In the genomic region with DNA sequence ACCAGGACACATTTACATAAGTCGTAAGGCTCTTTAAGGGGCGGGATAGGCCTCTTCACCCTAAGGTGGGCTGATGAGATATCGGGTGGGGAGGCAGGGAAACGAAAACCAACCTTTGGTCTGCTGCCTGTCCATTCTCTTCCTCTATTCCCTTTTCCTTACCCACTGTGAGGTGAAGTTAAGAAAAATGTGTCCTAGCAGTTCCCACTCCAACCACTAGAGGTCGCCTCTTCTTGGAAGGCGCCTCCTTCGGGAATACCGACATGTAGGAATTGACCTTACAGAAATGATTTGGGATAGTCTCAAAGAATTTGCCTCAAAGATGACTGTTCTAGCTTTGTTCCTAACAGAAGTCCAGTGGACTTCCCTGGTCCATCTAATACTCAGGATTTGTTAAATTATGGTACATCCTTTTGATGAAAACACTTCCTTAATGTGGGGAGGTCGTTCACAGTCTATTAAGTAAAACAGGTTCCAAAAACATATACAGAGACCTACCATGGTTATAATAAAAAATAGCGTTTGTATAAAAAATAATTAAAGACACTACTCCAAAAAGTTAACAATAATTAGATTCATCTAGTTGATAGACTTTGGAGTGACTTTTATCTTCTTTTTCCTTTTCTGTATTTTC, we compare ENCODE assay signal across 9 cellular contexts. TPM values are rescaled to one million over a fixed set of nuclear protein-coding genes. Genes with fewer than 3 reads are reported as not detected.
A peak's percentile ranks its signal among the peaks of the same experiment; 100 is the strongest.
DNase-seq lines count a peak whose midpoint lies in the region; ATAC-seq, FAIRE-seq and TF ChIP-seq lines count a peak whose summit lies in the region.
"Had no signal": no experiment of that assay in that cellular context is flagged by ENCODE, and none has a peak within 500 bp of the region (broad histone marks: within the 10 kb centered on the region; RNA-seq: fewer than 3 reads in every experiment).

No MANE protein-coding gene starts in this region.

- H3K4me3 ChIP-seq in CD8-positive, alpha-beta T cell (ENCODE audit: low read depth, low read length), result no peak overlapping the region
- H3K4me3 ChIP-seq in bronchial epithelial cell (ENCODE audit: low read depth, low read length) (no peak overlapping the region), left lung (no peak overlapping the region), aorta (ENCODE audit: low read length in 2 of 2) (no peak overlapping the region)
- H3K4me3 ChIP-seq: skin epidermis had no signal

- H3K27ac ChIP-seq in CD8-positive, alpha-beta T cell (ENCODE audit: low read depth, low read length), result no peak overlapping the region
- H3K27ac ChIP-seq in left lung, result no peak overlapping the region
- H3K27ac ChIP-seq in aorta (ENCODE audit: low read depth in 1 of 2, low read length in 2 of 2), result no peak overlapping the region
- H3K27ac ChIP-seq: skin epidermis had no signal

- CTCF ChIA-PET in CD8-positive, alpha-beta T cell (lab: Charles Lee), result interaction anchor here (0.7 to 4.5 kb wide), 15 partner anchors 9 to 273 kb away, joined by 3 to 33 read pairs (median 4); no protein-coding TSS in a partner anchor

- H3K27me3 ChIP-seq in CD8-positive, alpha-beta T cell (ENCODE audit: insufficient read depth, low read length), result no peaks in the 10 kb centered on the region
- H3K27me3 ChIP-seq in bronchial epithelial cell (ENCODE audit: control insufficient read depth, insufficient read depth, low read length) (no peaks in the 10 kb centered on the region), left lung (no peaks in the 10 kb centered on the region), aorta (ENCODE audit: control insufficient read depth in 1 of 2, insufficient read depth in 2 of 2, low read length in 1 of 2) (no peaks in the 10 kb centered on the region)

- intact Hi-C loops in CD8-positive, alpha-beta T cell (cut with DNase I, micrococcal nuclease), result loop anchor here (5.0 kb wide), 2 partner anchors 58 to 1028 kb away; a partner anchor contains a TSS
- intact Hi-C loops in left lung (cut with DNase I) (no loop called here), aorta (cut with DNase I) (no loop called here)

- TF ChIP-seq POLR2A in GM12892 (IDR thresholded peaks at IDR 0.05; ENCODE audit: low read depth, low read length), result no peak

- no peaks in the 10 kb centered on the region for H3K36me3 ChIP-seq in CD8-positive, alpha-beta T cell (ENCODE audit: insufficient read depth, low read length)
- peaks cover 1% of the 10 kb centered on the region for H3K36me3 ChIP-seq in bronchial epithelial cell (ENCODE audit: control insufficient read depth, insufficient read depth, low read length)
- H3K36me3 ChIP-seq in left lung, result no peaks in the 10 kb centered on the region
- H3K36me3 ChIP-seq in aorta (ENCODE audit: control insufficient read depth in 1 of 2, insufficient read depth in 2 of 2, low read length in 1 of 2), result no peaks in the 10 kb centered on the region

- ATAC-seq in CD8-positive, alpha-beta T cell, result no peak
- ATAC-seq in left lung, result peak; percentile 45
- ATAC-seq in aorta (ENCODE audit: low FRiP score), result peak; percentile 45
- no peak for ATAC-seq in GM18868 (IDR thresholded peaks at IDR 0.05; ENCODE audit: unreplicated experiment)
- ATAC-seq in HG03095 (IDR thresholded peaks at IDR 0.05; ENCODE audit: unreplicated experiment), result no peak

- H3K9me3 Mint-ChIP-seq in CD8-positive, alpha-beta T cell, result no peaks in the 10 kb centered on the region

- H3K9me3 ChIP-seq in CD8-positive, alpha-beta T cell (ENCODE audit: low read length), result no peaks in the 10 kb centered on the region
- H3K9me3 ChIP-seq in left lung (no peaks in the 10 kb centered on the region), aorta (ENCODE audit: control insufficient read depth, low read length) (no peaks in the 10 kb centered on the region)

- no peak overlapping the region for H3K4me3 Mint-ChIP-seq in CD8-positive, alpha-beta T cell

- H3K4me1 Mint-ChIP-seq in CD8-positive, alpha-beta T cell (ENCODE audit: low read depth), result peaks cover 37% of the 10 kb centered on the region

- POLR2A ChIA-PET in CD8-positive, alpha-beta T cell (lab: Charles Lee), result interaction anchor here (0.5 to 1.5 kb wide), 2 partner anchors 29 to 32 kb away, joined by 3 to 5 read pairs; no protein-coding TSS in a partner anchor

- FAIRE-seq in GM12892 (lab: Jason Lieb, UNC) (peak; percentile 84), bronchial epithelial cell (lab: Jason Lieb, UNC) (no peak)

- H3K27me3 Mint-ChIP-seq in CD8-positive, alpha-beta T cell (ENCODE audit: low read depth), result no peaks in the 10 kb centered on the region

- no peak overlapping the region for H3K27ac Mint-ChIP-seq in CD8-positive, alpha-beta T cell

- peaks cover 44% of the 10 kb centered on the region for H3K4me1 ChIP-seq in CD8-positive, alpha-beta T cell (ENCODE audit: insufficient read depth, low read length)
- peaks cover 6 to 11% of the 10 kb centered on the region in 2 donors for H3K4me1 ChIP-seq in left lung
- no peaks in the 10 kb centered on the region for H3K4me1 ChIP-seq in aorta (ENCODE audit: control insufficient read depth in 1 of 2, insufficient read depth in 2 of 2, low read length in 2 of 2)

- DNase-seq in CD8-positive, alpha-beta T cell, result peak in 2 of 7 experiments; percentile 29 to 30
- no peak for DNase-seq in GM12892 (ENCODE audit: insufficient read length)
- peak; percentile 53 to 76 for DNase-seq in NCI-H446 (lab: John Stamatoyannopoulos, UW)
- peak; percentile 67 for DNase-seq in bronchial epithelial cell (ENCODE audit: low read depth)
- DNase-seq in left lung, result no peak
- DNase-seq in aorta, result no peak

- 21 to 23% methylated on average over 10 of the region's 10 CpGs for WGBS in aorta, 2 donors

- peaks cover 4% of the 10 kb centered on the region for H3K36me3 Mint-ChIP-seq in CD8-positive, alpha-beta T cell

- TF ChIP-seq CTCF in CD8-positive, alpha-beta T cell (IDR thresholded peaks at IDR 0.05), result peak; percentile 79
- TF ChIP-seq CTCF in bronchial epithelial cell (IDR thresholded peaks at IDR 0.05; ENCODE audit: insufficient read depth, low read length, severe bottlenecking) (peak; percentile 89), left lung (IDR thresholded peaks at IDR 0.05) (peak; percentile 86 to 99)

RNA-seq across cellular contexts. Expression of a gene that starts 14.1 kb away (rescaled TPM):
- 1 to 10 TPM; 3.5 to 4.1 TPM for total RNA-seq in CD8-positive, alpha-beta T cell
- polyA plus RNA-seq in GM12892 (2012; ENCODE audit: missing spikeins), result 0.42 TPM
- total RNA-seq in bronchial epithelial cell, result 1.3 and 1.5 TPM in 2 replicates
- total RNA-seq in left lung, result 1 to 10 TPM; 2.3 to 5.1 TPM
- total RNA-seq in aorta, result 10 to 100 TPM in 1 of 2 donors, 1 to 10 TPM in 1; 3.9 to 14.4 TPM
- polyA plus RNA-seq in aorta, result 1 to 10 TPM; 1.5 to 2.5 TPM

RNA-seq across cellular contexts. Expression of a gene that starts 58.4 kb away (rescaled TPM):
- total RNA-seq in CD8-positive, alpha-beta T cell, result 10 to 100 TPM; 24.3 to 24.9 TPM
- 223 TPM for polyA plus RNA-seq in GM12892 (2012; ENCODE audit: missing spikeins)
- 81.9 and 173 TPM in 2 replicates for total RNA-seq in bronchial epithelial cell
- total RNA-seq in left lung, result 100 to 1,000 TPM; 119 to 123 TPM
- total RNA-seq in aorta, result 10 to 100 TPM; 87.4 to 95.6 TPM
- 10 to 100 TPM; 71.8 to 77.8 TPM for polyA plus RNA-seq in aorta

Comparison
In these comparisons a context has a peak if more than half of its experiments do, and no peak if none do; other contexts are left out.
1. ATAC-seq: peak in left lung (single experiment) and aorta (single experiment); none in CD8-positive, alpha-beta T cell (single experiment), GM18868 (single experiment) and HG03095 (single experiment).
2. DNase-seq: peak in NCI-H446 (2 of 2) and bronchial epithelial cell (single experiment); none in GM12892 (single experiment), left lung (0 of 2) and aorta (0 of 2).
3. intact Hi-C loops: an anchor here in CD8-positive, alpha-beta T cell (5.0 kb wide); none called in left lung and aorta.
4. Peak in every context shown above with its lines, with median percentiles within 50 percentile points of each other: CTCF ChIP-seq.